ENCODE assay signal across 9 cellular contexts in the genomic region with DNA sequence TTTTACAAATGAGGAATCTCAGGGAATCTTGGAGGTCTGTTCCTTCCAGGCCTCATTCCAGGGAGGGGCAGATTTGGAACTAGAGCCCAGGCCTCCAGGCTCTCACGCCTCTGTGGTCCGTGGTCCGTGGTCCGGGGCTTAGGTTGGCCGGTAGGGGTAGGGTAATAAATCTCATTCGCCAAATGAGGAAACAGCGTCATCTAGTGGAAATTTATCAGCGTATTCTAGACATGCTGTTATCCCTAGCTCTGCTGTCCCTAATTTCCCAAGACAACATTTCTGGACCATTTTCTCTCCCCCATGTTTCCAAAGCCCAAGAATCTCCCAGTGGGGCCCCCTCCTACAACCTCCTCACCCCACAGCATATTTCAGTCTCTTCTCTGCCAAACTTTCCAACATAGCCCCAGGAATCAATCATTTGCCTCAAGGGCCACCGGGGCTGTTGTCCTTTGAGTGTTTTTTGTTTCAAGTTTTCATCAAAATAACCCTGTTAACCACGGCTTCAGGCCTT.
A peak's percentile ranks its signal among the peaks of the same experiment; 100 is the strongest.
DNase-seq lines count a peak whose midpoint lies in the region; ATAC-seq and TF ChIP-seq lines count a peak whose summit lies in the region.
"Had no signal": no experiment of that assay in that cellular context is flagged by ENCODE, and none has a peak within 500 bp of the region (broad histone marks: within the 10 kb centered on the region; RNA-seq: fewer than 3 reads in every experiment).

No MANE protein-coding gene starts in this region.

- peaks cover 2% of the 10 kb centered on the region for H3K36me3 Mint-ChIP-seq in progenitor cell of endocrine pancreas (ENCODE audit: insufficient read depth)

- H3K36me3 ChIP-seq in OCI-LY1 (ENCODE audit: insufficient read depth, low read length) (no peaks in the 10 kb centered on the region), adipocyte (ENCODE audit: control insufficient read depth, insufficient read depth, low read length, severe bottlenecking) (no peaks in the 10 kb centered on the region), heart right ventricle (no peaks in the 10 kb centered on the region)

- TF ChIP-seq CTCF in OCI-LY1 (IDR thresholded peaks at IDR 0.05; ENCODE audit: low read length) (peak; percentile 86), heart right ventricle (IDR thresholded peaks at IDR 0.05) (peak; percentile 78 to 93 (median 88)), progenitor cell of endocrine pancreas (IDR thresholded peaks at IDR 0.05; ENCODE audit: unreplicated experiment) (peak; percentile 91)

- H3K9me3 Mint-ChIP-seq in progenitor cell of endocrine pancreas (ENCODE audit: low read depth): peaks cover 8% of the 10 kb centered on the region

- no peaks in the 10 kb centered on the region for H4K20me1 ChIP-seq in OCI-LY1 (ENCODE audit: insufficient read depth, low read length)

- H3K27ac Mint-ChIP-seq in progenitor cell of endocrine pancreas: no peak overlapping the region

- H3F3A ChIP-seq in OCI-LY1 (ENCODE audit: insufficient read depth, low read length): no peaks in the 10 kb centered on the region

- DNase-seq in ELR (ENCODE audit: low read depth) (peak; percentile 92), KBM-7 (peak; percentile 80), adipocyte (ENCODE audit: low read depth) (peak; percentile 97), heart right ventricle (peak in 1 of 2 donors; percentile 74), progenitor cell of endocrine pancreas (ENCODE audit: low spot score, unreplicated experiment) (peak; percentile 43)

- in situ Hi-C loops in KBM-7 (cut with MboI; ENCODE audit: low pct_unique_long_range_greater_than_20kb, low sequenced_read_pairs): no loop called here

- no peaks in the 10 kb centered on the region for H3K9me2 ChIP-seq in OCI-LY1 (ENCODE audit: low read depth, low read length)

- no peak overlapping the region for H3K4me2 ChIP-seq in OCI-LY1 (ENCODE audit: low read length)

- H3K4me1 ChIP-seq in OCI-LY1 (ENCODE audit: insufficient read depth, low read length, severe bottlenecking) (no peaks in the 10 kb centered on the region), adipocyte (ENCODE audit: control insufficient read depth, insufficient read depth, low read length) (peaks cover 20% of the 10 kb centered on the region), heart right ventricle (peaks cover 0 to 25% (median 12%) of the 10 kb centered on the region in 9 donors)

- no peaks in the 10 kb centered on the region for H3K27me3 Mint-ChIP-seq in progenitor cell of endocrine pancreas

- H3K9me3 ChIP-seq in OCI-LY1 (ENCODE audit: low read length): no peaks in the 10 kb centered on the region
- H3K9me3 ChIP-seq in adipocyte (ENCODE audit: control insufficient read depth, low read length): peaks cover 4% of the 10 kb centered on the region
- H3K9me3 ChIP-seq in heart right ventricle: peaks cover 0 to 6% (median 0%) of the 10 kb centered on the region in 11 donors

- H3K4me1 Mint-ChIP-seq in progenitor cell of endocrine pancreas (ENCODE audit: low read depth): peaks cover 16% of the 10 kb centered on the region

- WGBS in heart right ventricle, 2 donors: 10 to 11% methylated on average over 10 of the region's 10 CpGs

- H3K27ac ChIP-seq in OCI-LY1 (ENCODE audit: low read depth, low read length, poor library complexity, severe bottlenecking) (no peak overlapping the region), heart right ventricle (no peak overlapping the region)
- H3K27ac ChIP-seq: epithelial cell of prostate had no signal

- no peaks in the 10 kb centered on the region for H3K79me2 ChIP-seq in OCI-LY1 (ENCODE audit: insufficient read depth, low read length)

- H2AFZ ChIP-seq in OCI-LY1 (ENCODE audit: low read length): no peak overlapping the region

- peak; percentile 80 for ATAC-seq in GM21717 (IDR thresholded peaks at IDR 0.05; ENCODE audit: unreplicated experiment)
- ATAC-seq in heart right ventricle: peak; percentile 88 to 96 (median 90)
- no peak for ATAC-seq in HG03095 (IDR thresholded peaks at IDR 0.05; ENCODE audit: unreplicated experiment)

- no peak overlapping the region for H3K4me3 Mint-ChIP-seq in progenitor cell of endocrine pancreas (ENCODE audit: low read depth)

- H3K4me3 ChIP-seq in OCI-LY1 (ENCODE audit: low read depth, low read length, poor library complexity, severe bottlenecking): no peak overlapping the region
- no peak overlapping the region for H3K4me3 ChIP-seq in adipocyte (ENCODE audit: low read length)
- no peak overlapping the region for H3K4me3 ChIP-seq in heart right ventricle

- no peak overlapping the region for H3K9ac ChIP-seq in OCI-LY1 (ENCODE audit: low read length)
- peak overlapping the region; percentile 59 for H3K9ac ChIP-seq in adipocyte (ENCODE audit: low read length)

- no peaks in the 10 kb centered on the region; the same call in 1 of the 2 replicates for H3K27me3 ChIP-seq in OCI-LY1 (ENCODE audit: insufficient read depth, low read length)
- no peaks in the 10 kb centered on the region for H3K27me3 ChIP-seq in adipocyte (replicated peaks; ENCODE audit: control insufficient read depth, insufficient read depth, low read length)
- no peaks in the 10 kb centered on the region for H3K27me3 ChIP-seq in heart right ventricle

- intact Hi-C loops in heart right ventricle (cut with DNase I): loop anchor here (1.0 to 10.0 kb wide), 13 partner anchors 60 to 667 kb away; no protein-coding TSS in a partner anchor
